ENCODE assay signal across 1 cellular context in genomic region chr12:123019841-123020138, GRCh38.
TF ChIP-seq lines count a peak whose summit lies in the region.

No MANE protein-coding gene starts in this region.

TF ChIP-seq in A549, 52 proteins besides CTCF, POLR2A, EP300 and RAD21 (continued from another document):
- no peak for TF ChIP-seq PBX3 (IDR thresholded peaks at IDR 0.05)
- no peak for TF ChIP-seq SREBF2 (IDR thresholded peaks at IDR 0.05)
- TF ChIP-seq MYC (IDR thresholded peaks at IDR 0.05; ENCODE audit: borderline replicate concordance, low read length), result no peak
- no peak for TF ChIP-seq EHF (CRISPR knock-in tag; IDR thresholded peaks at IDR 0.05)
- TF ChIP-seq NR3C1 (IDR thresholded peaks at IDR 0.05), result no peak
- no peak for TF ChIP-seq TFCP2L1 (CRISPR knock-in tag; IDR thresholded peaks at IDR 0.05)
- no peak for TF ChIP-seq RCOR1 (IDR thresholded peaks at IDR 0.05; ENCODE audit: low read depth, low read length)
- TF ChIP-seq BHLHE40 (IDR thresholded peaks at IDR 0.05; ENCODE audit: low read depth, low read length), result no peak
- no peak for TF ChIP-seq GATA3 (IDR thresholded peaks at IDR 0.05; ENCODE audit: borderline replicate concordance)
- no peak for TF ChIP-seq FOSL2 (IDR thresholded peaks at IDR 0.05)
- TF ChIP-seq FOSL2 (CRISPR knock-in tag; IDR thresholded peaks at IDR 0.05), result no peak
- no peak for TF ChIP-seq EHMT2 (IDR thresholded peaks at IDR 0.05; ENCODE audit: low read depth)
- TF ChIP-seq MAZ (IDR thresholded peaks at IDR 0.05; ENCODE audit: borderline replicate concordance, low read depth, low read length), result no peak
- no peak for TF ChIP-seq HOXB13 (CRISPR knock-in tag; IDR thresholded peaks at IDR 0.05; ENCODE audit: low read depth)
- no peak for TF ChIP-seq ESRRA (IDR thresholded peaks at IDR 0.05; ENCODE audit: borderline replicate concordance, low read length)
- no peak for TF ChIP-seq HDAC2 (IDR thresholded peaks at IDR 0.05)
- no peak for TF ChIP-seq NPAS2 (CRISPR knock-in tag; IDR thresholded peaks at IDR 0.05; ENCODE audit: borderline replicate concordance)
- no peak for TF ChIP-seq CHD2 (IDR thresholded peaks at IDR 0.05; ENCODE audit: low read length, partially characterized antibody)
